In the genomic region with DNA sequence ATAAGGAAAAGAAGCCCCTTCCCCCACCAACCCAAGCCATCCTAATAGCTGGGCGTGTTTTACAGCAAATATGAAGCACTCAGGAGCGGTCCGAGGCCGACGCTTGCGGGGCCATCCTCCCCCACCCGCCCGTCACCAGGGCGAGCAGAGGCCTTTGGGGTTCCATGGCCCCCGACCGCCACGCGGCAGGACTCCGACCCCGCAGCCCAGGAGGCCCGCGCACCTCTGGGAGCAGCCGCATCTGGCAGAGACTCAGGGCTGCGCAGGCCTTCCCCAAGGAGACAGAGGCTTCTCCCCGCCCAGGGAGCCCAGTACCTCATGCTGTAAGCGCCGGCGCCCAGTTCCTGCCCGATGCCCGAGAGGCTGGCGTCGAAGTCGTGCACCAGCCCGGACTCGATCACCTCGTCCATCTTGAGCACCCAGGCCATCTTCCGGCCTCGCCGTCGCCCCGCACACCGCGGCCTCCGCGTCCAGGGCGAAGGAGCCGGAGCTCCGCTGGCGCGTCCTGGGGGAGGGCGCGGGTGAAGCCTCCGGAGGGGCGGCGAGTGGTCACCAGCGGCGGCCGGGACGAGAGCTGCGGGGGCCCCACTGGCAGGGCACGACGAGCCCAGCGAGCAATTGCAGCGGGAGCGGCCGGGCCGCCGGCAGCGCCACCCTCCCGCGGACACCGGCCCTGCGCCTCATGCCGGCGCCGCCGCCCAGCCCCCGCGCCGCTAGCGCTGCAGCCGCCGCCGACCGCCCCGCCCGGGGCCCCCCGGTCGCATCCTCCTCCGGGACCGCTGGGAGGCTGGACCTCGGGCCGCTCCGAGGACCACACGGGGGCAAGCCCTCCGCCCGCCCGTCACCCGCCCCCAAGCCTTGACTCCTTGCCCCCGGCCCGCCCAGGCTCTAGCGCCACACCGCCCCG, we compare ENCODE assay signal across 8 cellular contexts. TPM values are rescaled to one million over a fixed set of nuclear protein-coding genes. Genes with fewer than 3 reads are reported as not detected.
A peak's percentile ranks its signal among the peaks of the same experiment; 100 is the strongest.
DNase-seq lines count a peak whose midpoint lies in the region; TF ChIP-seq lines count a peak whose summit lies in the region.

No MANE protein-coding gene starts in this region.

- H3K4me1 ChIP-seq in HEK293 (ENCODE audit: control insufficient read depth, insufficient read depth, low read length), result peaks cover 8% of the 10 kb centered on the region
- H3K4me1 ChIP-seq in mucosa of rectum (ENCODE audit: control insufficient read depth in 2 of 2, insufficient read depth in 2 of 2, low read length in 2 of 2), result peaks cover 24 to 39% of the 10 kb centered on the region in 2 donors

- peak overlapping the region; percentile 83 to 93 for H3K9ac ChIP-seq in mucosa of rectum (ENCODE audit: low read depth in 1 of 2, low read length in 2 of 2)

- POLR2A ChIA-PET in HEK293 (lab: Yijun Ruan, JAX), result interaction anchor here (0.9 to 2.1 kb wide), 5 partner anchors 10 to 359 kb away, joined by 4 to 11 read pairs (median 4); partner anchors contain the start of gene PDCD6IP

- H3K27ac ChIP-seq in HEK293 (ENCODE audit: extremely low read depth, low read depth, low read length), result peak overlapping the region; percentile 88
- peak overlapping the region; percentile 99 to 100 for H3K27ac ChIP-seq in mucosa of rectum (ENCODE audit: low read depth in 2 of 2, low read length in 2 of 2)

- CTCF ChIA-PET in HEK293 (lab: Yijun Ruan, JAX), result interaction anchor here (0.5 to 0.6 kb wide), 2 partner anchors 73 to 81 kb away, joined by 3 read pairs; no protein-coding TSS in a partner anchor

- H3K36me3 ChIP-seq in HEK293 (ENCODE audit: control insufficient read depth in 2 of 2, insufficient read depth in 1 of 2, low read length in 2 of 2), result no peaks in the 10 kb centered on the region
- H3K36me3 ChIP-seq in mucosa of rectum (ENCODE audit: control insufficient read depth in 2 of 2, insufficient read depth in 2 of 2, low read length in 2 of 2), result no peaks in the 10 kb centered on the region

- TF ChIP-seq CTCF in HEK293 (tag by site-specific recombination; IDR thresholded peaks at IDR 0.05), result no peak
- no peak for TF ChIP-seq CTCF in epithelial cell of proximal tubule (conservative IDR thresholded peaks at IDR 0.05; ENCODE audit: low read depth, low read length)

- H3K4me3 ChIP-seq in HEK293 (ENCODE audit: low read depth, low read length), result peak overlapping the region; percentile 90
- H3K4me3 ChIP-seq in epithelial cell of proximal tubule (ENCODE audit: low read depth, low read length), result peak overlapping the region; percentile 68
- H3K4me3 ChIP-seq in mucosa of rectum (ENCODE audit: low read length in 2 of 2), result peak overlapping the region; percentile 89

- no peaks in the 10 kb centered on the region for H3K9me3 ChIP-seq in HEK293 (ENCODE audit: control insufficient read depth, insufficient read depth, low read depth, low read length)
- no peaks in the 10 kb centered on the region for H3K9me3 ChIP-seq in mucosa of rectum (ENCODE audit: control insufficient read depth in 2 of 2, low read length in 2 of 2)

- DNase-seq in NCI-H345 (lab: John Stamatoyannopoulos, UW), result peak; percentile 32
- DNase-seq in NCI-H345 treated with DMSO at 0.1 percent for 48 hours (lab: John Stamatoyannopoulos, UW; ENCODE audit: unreplicated experiment), result no peak
- peak; percentile 62 for DNase-seq in NAMALWA (ENCODE audit: low spot score)
- peak; percentile 13 for DNase-seq in activated T-cell treated with anti-CD3 and anti-CD28 coated beads for 4 hours
- DNase-seq in epithelial cell of proximal tubule (ENCODE audit: low read depth), result no peak
- DNase-seq in stimulated activated naive CD4-positive, alpha-beta T cell (lab: John Stamatoyannopoulos, UW), result peak in 5 of 6 experiments; percentile 29 to 63 (median 40)

- no peaks in the 10 kb centered on the region for H3K27me3 ChIP-seq in mucosa of rectum (ENCODE audit: control insufficient read depth in 2 of 2, insufficient read depth in 2 of 2, low read length in 2 of 2)

TF ChIP-seq in HEK293, 187 proteins besides CTCF, POLR2A, EP300 and RAD21 (continues in another document):
- TF ChIP-seq WT1 (tag by site-specific recombination; IDR thresholded peaks at IDR 0.05) (no peak), ZNF76 (tag by site-specific recombination; IDR thresholded peaks at IDR 0.05; ENCODE audit: borderline replicate concordance, low read depth) (peak; percentile 56; the same call in 1 of the 2 replicates), SP3 (tag by site-specific recombination; IDR thresholded peaks at IDR 0.05) (no peak), ZNF140 (tag by site-specific recombination; IDR thresholded peaks at IDR 0.05) (no peak), ZNF610 (tag by site-specific recombination; IDR thresholded peaks at IDR 0.05; ENCODE audit: borderline replicate concordance) (no peak), ZNF473 (tag by site-specific recombination; IDR thresholded peaks at IDR 0.05) (no peak), ZNF26 (tag by site-specific recombination; IDR thresholded peaks at IDR 0.05) (no peak), ZBTB7A (tag by site-specific recombination; IDR thresholded peaks at IDR 0.05; ENCODE audit: low read depth) (no peak), ZNF701 (tag by site-specific recombination; IDR thresholded peaks at IDR 0.05) (no peak), FEZF1 (tag by site-specific recombination; IDR thresholded peaks at IDR 0.05) (no peak), TRIM28 (IDR thresholded peaks at IDR 0.05; ENCODE audit: borderline replicate concordance, low read length) (no peak), SETDB1 (IDR thresholded peaks at IDR 0.05; ENCODE audit: insufficient read length, low read length) (no peak), ZBTB21 (tag by site-specific recombination; IDR thresholded peaks at IDR 0.05) (no peak), YY2 (tag by site-specific recombination; IDR thresholded peaks at IDR 0.05) (no peak)
- TF ChIP-seq, protein P1, sequence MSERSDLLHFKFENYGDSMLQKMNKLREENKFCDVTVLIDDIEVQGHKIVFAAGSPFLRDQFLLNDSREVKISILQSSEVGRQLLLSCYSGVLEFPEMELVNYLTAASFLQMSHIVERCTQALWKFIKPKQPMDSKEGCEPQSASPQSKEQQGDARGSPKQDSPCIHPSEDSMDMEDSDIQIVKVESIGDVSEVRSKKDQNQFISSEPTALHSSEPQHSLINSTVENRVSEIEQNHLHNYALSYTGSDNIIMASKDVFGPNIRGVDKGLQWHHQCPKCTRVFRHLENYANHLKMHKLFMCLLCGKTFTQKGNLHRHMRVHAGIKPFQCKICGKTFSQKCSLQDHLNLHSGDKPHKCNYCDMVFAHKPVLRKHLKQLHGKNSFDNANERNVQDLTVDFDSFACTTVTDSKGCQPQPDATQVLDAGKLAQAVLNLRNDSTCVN (tag by site-specific recombination; optimal IDR thresholded peaks at IDR 0.05), result peak; percentile 77
- TF ChIP-seq, protein P2, sequence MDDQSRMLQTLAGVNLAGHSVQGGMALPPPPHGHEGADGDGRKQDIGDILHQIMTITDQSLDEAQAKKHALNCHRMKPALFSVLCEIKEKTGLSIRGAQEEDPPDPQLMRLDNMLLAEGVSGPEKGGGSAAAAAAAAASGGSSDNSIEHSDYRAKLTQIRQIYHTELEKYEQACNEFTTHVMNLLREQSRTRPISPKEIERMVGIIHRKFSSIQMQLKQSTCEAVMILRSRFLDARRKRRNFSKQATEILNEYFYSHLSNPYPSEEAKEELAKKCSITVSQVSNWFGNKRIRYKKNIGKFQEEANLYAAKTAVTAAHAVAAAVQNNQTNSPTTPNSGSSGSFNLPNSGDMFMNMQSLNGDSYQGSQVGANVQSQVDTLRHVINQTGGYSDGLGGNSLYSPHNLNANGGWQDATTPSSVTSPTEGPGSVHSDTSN (CRISPR knock-in tag; IDR thresholded peaks at IDR 0.05), result no peak
- TF ChIP-seq, protein P3, sequence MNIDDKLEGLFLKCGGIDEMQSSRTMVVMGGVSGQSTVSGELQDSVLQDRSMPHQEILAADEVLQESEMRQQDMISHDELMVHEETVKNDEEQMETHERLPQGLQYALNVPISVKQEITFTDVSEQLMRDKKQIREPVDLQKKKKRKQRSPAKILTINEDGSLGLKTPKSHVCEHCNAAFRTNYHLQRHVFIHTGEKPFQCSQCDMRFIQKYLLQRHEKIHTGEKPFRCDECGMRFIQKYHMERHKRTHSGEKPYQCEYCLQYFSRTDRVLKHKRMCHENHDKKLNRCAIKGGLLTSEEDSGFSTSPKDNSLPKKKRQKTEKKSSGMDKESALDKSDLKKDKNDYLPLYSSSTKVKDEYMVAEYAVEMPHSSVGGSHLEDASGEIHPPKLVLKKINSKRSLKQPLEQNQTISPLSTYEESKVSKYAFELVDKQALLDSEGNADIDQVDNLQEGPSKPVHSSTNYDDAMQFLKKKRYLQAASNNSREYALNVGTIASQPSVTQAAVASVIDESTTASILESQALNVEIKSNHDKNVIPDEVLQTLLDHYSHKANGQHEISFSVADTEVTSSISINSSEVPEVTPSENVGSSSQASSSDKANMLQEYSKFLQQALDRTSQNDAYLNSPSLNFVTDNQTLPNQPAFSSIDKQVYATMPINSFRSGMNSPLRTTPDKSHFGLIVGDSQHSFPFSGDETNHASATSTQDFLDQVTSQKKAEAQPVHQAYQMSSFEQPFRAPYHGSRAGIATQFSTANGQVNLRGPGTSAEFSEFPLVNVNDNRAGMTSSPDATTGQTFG (tag by site-specific recombination; IDR thresholded peaks at IDR 0.05; ENCODE audit: borderline replicate concordance), result no peak

RNA-seq across cellular contexts. Expression of gene UBP1, which starts 0.5 kb away (rescaled TPM):
- total RNA-seq in epithelial cell of proximal tubule, result 38.3 and 42.9 TPM in 2 replicates

Comparison
In these comparisons a context has a peak if more than half of its experiments do, and no peak if none do; other contexts are left out.
1. DNase-seq: peak in NCI-H345 (single experiment), NAMALWA (single experiment), activated T-cell treated with anti-CD3 and anti-CD28 coated beads for 4 hours (single experiment) and stimulated activated naive CD4-positive, alpha-beta T cell (5 of 6); none in NCI-H345 treated with DMSO at 0.1 percent for 48 hours (single experiment) and epithelial cell of proximal tubule (single experiment).
2. Peak in every context shown above with its lines, with median percentiles within 50 percentile points of each other: H3K4me3 ChIP-seq.